ENCODE assay signal across 8 cellular contexts in the genomic region with DNA sequence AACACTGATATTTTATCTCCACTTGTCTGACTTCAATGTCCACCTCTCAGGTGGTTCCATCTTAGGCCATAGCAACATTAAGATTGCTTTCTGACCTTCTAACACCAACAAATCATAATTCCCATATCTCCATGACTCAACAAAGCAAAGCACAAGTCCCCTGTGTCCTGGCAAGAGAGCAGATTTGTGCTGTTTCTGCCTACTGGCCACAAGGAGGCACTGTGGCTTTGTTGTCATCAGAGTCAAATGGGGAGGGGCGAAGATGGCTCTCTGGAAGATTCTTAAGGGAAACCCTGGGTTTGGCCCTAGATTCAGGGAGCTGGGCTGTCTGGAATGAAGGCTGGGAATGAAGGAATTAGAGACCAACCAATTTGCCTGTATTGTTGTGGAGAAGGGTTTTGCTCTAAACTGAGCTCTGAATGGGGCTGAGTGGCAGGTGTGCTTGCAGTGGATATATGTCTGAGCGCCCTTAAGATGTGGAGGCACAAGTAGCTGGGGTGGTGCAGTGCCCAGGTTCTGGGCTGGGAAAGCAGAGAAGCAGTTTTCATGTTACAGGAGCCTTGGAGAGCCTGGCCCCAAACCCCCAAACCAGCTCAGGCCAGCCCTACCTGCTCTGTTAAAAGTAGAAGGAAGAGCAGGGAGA.
A peak's percentile ranks its signal among the peaks of the same experiment; 100 is the strongest.
DNase-seq lines count a peak whose midpoint lies in the region; ATAC-seq and TF ChIP-seq lines count a peak whose summit lies in the region.

No MANE protein-coding gene starts in this region.

- no peak overlapping the region for H3K27ac Mint-ChIP-seq in natural killer cell treated with Interleukin-12 subunit alpha and Interleukin-12 subunit beta and Interleukin-15 and Interleukin-18, amount 100 ng/mL, for 72 hours

- H3K36me3 Mint-ChIP-seq in natural killer cell treated with Interleukin-12 subunit alpha and Interleukin-12 subunit beta and Interleukin-15 and Interleukin-18, amount 100 ng/mL, for 72 hours, result no peaks in the 10 kb centered on the region

- H3K27ac ChIP-seq in dorsolateral prefrontal cortex (peak overlapping the region in 1 of 59 donors; percentile 88), gastrocnemius medialis (no peak overlapping the region)

- peak in 52 of 56 donors; percentile 16 to 65 (median 45) for TF ChIP-seq CTCF in dorsolateral prefrontal cortex (IDR thresholded peaks at IDR 0.05 in 54 of 56, conservative IDR thresholded peaks at IDR 0.05 in 2 of 56; ENCODE audit: low read depth in 1 of 56, partially characterized antibody in 56 of 56)
- TF ChIP-seq CTCF in gastrocnemius medialis (IDR thresholded peaks at IDR 0.05 in 4 of 5, conservative IDR thresholded peaks at IDR 0.05 in 1 of 5), result peak in 2 of 5 experiments; percentile 4 to 11

- no peaks in the 10 kb centered on the region for H3K9me3 Mint-ChIP-seq in natural killer cell treated with Interleukin-12 subunit alpha and Interleukin-12 subunit beta and Interleukin-15 and Interleukin-18, amount 100 ng/mL, for 72 hours

- intact Hi-C loops in dorsolateral prefrontal cortex (cut with DNase I), result no loop called here
- intact Hi-C loops in gastrocnemius medialis (cut with DNase I; ENCODE audit: low total_unique reads), result no loop called here

- DNase-seq in ELR (ENCODE audit: low read depth), result peak; percentile 74
- peak; percentile 63 for DNase-seq in SKM-1 (lab: John Stamatoyannopoulos, UW; ENCODE audit: unreplicated experiment)
- no peak for DNase-seq in dorsolateral prefrontal cortex
- DNase-seq in natural killer cell treated with Interleukin-12 subunit alpha and Interleukin-12 subunit beta and Interleukin-15 and Interleukin-18, amount 100 ng/mL, for 72 hours (ENCODE audit: low spot score), result no peak
- no peak for DNase-seq in NCI-H510A (lab: John Stamatoyannopoulos, UW)
- no peak for DNase-seq in gastrocnemius medialis

- in situ Hi-C loops in gastrocnemius medialis (cut with MboI; ENCODE audit: low sequenced_read_pairs in 4 of 4), result no loop called here

- no peaks in the 10 kb centered on the region for H3K4me1 Mint-ChIP-seq in natural killer cell treated with Interleukin-12 subunit alpha and Interleukin-12 subunit beta and Interleukin-15 and Interleukin-18, amount 100 ng/mL, for 72 hours (ENCODE audit: low read depth in 2 of 2)

- peaks cover 6 to 11% of the 10 kb centered on the region in 2 donors for H3K4me1 ChIP-seq in gastrocnemius medialis

- H3K4me3 ChIP-seq in dorsolateral prefrontal cortex, result no peak overlapping the region
- no peak overlapping the region for H3K4me3 ChIP-seq in gastrocnemius medialis

- H3K9me3 ChIP-seq in gastrocnemius medialis, result no peaks in the 10 kb centered on the region

- no peaks in the 10 kb centered on the region for H3K27me3 Mint-ChIP-seq in natural killer cell treated with Interleukin-12 subunit alpha and Interleukin-12 subunit beta and Interleukin-15 and Interleukin-18, amount 100 ng/mL, for 72 hours

- peak; percentile 67 for ATAC-seq in GM19397 (IDR thresholded peaks at IDR 0.05; ENCODE audit: unreplicated experiment)
- peak; percentile 77 for ATAC-seq in HG03432 (IDR thresholded peaks at IDR 0.05; ENCODE audit: unreplicated experiment)
- peak; percentile 59 to 60 for ATAC-seq in natural killer cell treated with Interleukin-12 subunit alpha and Interleukin-12 subunit beta and Interleukin-15 and Interleukin-18, amount 100 ng/mL, for 72 hours
- no peak for ATAC-seq in gastrocnemius medialis

- peaks cover 0 to 4% (median 0%) of the 10 kb centered on the region in 45 donors for H3K27me3 ChIP-seq in dorsolateral prefrontal cortex
- H3K27me3 ChIP-seq in gastrocnemius medialis, result no peaks in the 10 kb centered on the region

- no peak overlapping the region for H3K4me3 Mint-ChIP-seq in natural killer cell treated with Interleukin-12 subunit alpha and Interleukin-12 subunit beta and Interleukin-15 and Interleukin-18, amount 100 ng/mL, for 72 hours

- H3K36me3 ChIP-seq in gastrocnemius medialis, result no peaks in the 10 kb centered on the region

- no peak for TF ChIP-seq POLR2A in gastrocnemius medialis (IDR thresholded peaks at IDR 0.05)

Comparison
In these comparisons a context has a peak if more than half of its experiments do, and no peak if none do; other contexts are left out.
1. DNase-seq: peak in ELR (single experiment) and SKM-1 (single experiment); none in dorsolateral prefrontal cortex (0 of 10), natural killer cell treated with Interleukin-12 subunit alpha and Interleukin-12 subunit beta and Interleukin-15 and Interleukin-18, amount 100 ng/mL, for 72 hours (single experiment), NCI-H510A (single experiment) and gastrocnemius medialis (0 of 2).
2. ATAC-seq: peak in GM19397 (single experiment), HG03432 (single experiment) and natural killer cell treated with Interleukin-12 subunit alpha and Interleukin-12 subunit beta and Interleukin-15 and Interleukin-18, amount 100 ng/mL, for 72 hours (2 of 2); none in gastrocnemius medialis (0 of 2).